ENCODE assay signal across 9 cellular contexts in genomic region chr14:61585598-61586538, GRCh38.
DNase-seq lines count a peak whose midpoint lies in the region; ATAC-seq and TF ChIP-seq lines count a peak whose summit lies in the region.
"Had no signal": no experiment of that assay in that cellular context is flagged by ENCODE, and none has a peak within 500 bp of the region (broad histone marks: within the 10 kb centered on the region; RNA-seq: fewer than 3 reads in every experiment).

No MANE protein-coding gene starts in this region.

- no peaks in the 10 kb centered on the region for H3K27me3 ChIP-seq in adrenal gland
- H3K27me3 ChIP-seq in CD4-positive, alpha-beta T cell (ENCODE audit: control insufficient read depth, insufficient read depth, low read length), result no peaks in the 10 kb centered on the region

- ATAC-seq in sciatic nerve (peak; percentile 70), HG03108 (IDR thresholded peaks at IDR 0.05; ENCODE audit: unreplicated experiment) (no peak)
- ATAC-seq in CD4-positive, alpha-beta T cell (ENCODE audit: poor library complexity), result no peak
- ATAC-seq: Panc1 had no signal

- no peak overlapping the region for H3K4me3 ChIP-seq in adrenal gland

- CTCF ChIA-PET in CD4-positive, alpha-beta T cell (lab: Charles Lee), result no interaction called here

- H3K36me3 Mint-ChIP-seq in CD4-positive, alpha-beta T cell (ENCODE audit: low read depth), result no peaks in the 10 kb centered on the region

- no peaks in the 10 kb centered on the region for H3K36me3 ChIP-seq in adrenal gland (replicated peaks in 1 of 2)

- WGBS in adrenal gland, 4 donors, result 27 to 36% (median 31%) methylated on average over 5 of the region's 5 CpGs

- no peak overlapping the region for H3K4me3 Mint-ChIP-seq in CD4-positive, alpha-beta T cell

- no peak overlapping the region for H3K27ac Mint-ChIP-seq in CD4-positive, alpha-beta T cell

- intact Hi-C loops in adrenal gland (cut with DNase I) (no loop called here), cardiac septum (cut with DNase I) (loop anchor here (5.0 kb wide), 1 partner anchor 109 kb away; no protein-coding TSS in a partner anchor), sciatic nerve (cut with DNase I) (no loop called here)
- intact Hi-C loops in CD4-positive, alpha-beta T cell (cut with DNase I, micrococcal nuclease), result no loop called here

- H3K27ac ChIP-seq in adrenal gland, result peak overlapping the region; percentile 34 to 94 (median 86)
- H3K27ac ChIP-seq in CD4-positive, alpha-beta T cell (ENCODE audit: low read depth, low read length), result no peak overlapping the region

- peaks cover 30 to 54% of the 10 kb centered on the region in 2 donors for H3K4me1 ChIP-seq in adrenal gland (replicated peaks in 1 of 2)

- peak in 1 of 2 donors; percentile 37 for TF ChIP-seq POLR2A in adrenal gland (IDR thresholded peaks at IDR 0.05)

- H3K27me3 Mint-ChIP-seq in CD4-positive, alpha-beta T cell, result no peaks in the 10 kb centered on the region

- peaks cover 2% of the 10 kb centered on the region for H3K4me1 Mint-ChIP-seq in CD4-positive, alpha-beta T cell (ENCODE audit: low read depth)

- DNase-seq in GM04504 (ENCODE audit: low read depth) (peak; percentile 27), adrenal gland (peak; percentile 92 to 98 (median 95)), cardiac septum (ENCODE audit: low spot score) (peak; percentile 84), sciatic nerve (ENCODE audit: low spot score) (peak; percentile 79), SKM-1 treated with dmso at 0.1 percent for 144 hours (lab: John Stamatoyannopoulos, UW; ENCODE audit: unreplicated experiment) (no peak), COLO829 (ENCODE audit: low spot score) (no peak)
- DNase-seq in CD4-positive, alpha-beta T cell, result no peak

- no peaks in the 10 kb centered on the region for H3K9me3 Mint-ChIP-seq in CD4-positive, alpha-beta T cell

- POLR2A ChIA-PET in CD4-positive, alpha-beta T cell (lab: Charles Lee), result interaction anchor here (1.0 kb wide), 1 partner anchor 135 kb away, joined by 3 read pairs; no protein-coding TSS in a partner anchor

- TF ChIP-seq CTCF in adrenal gland (IDR thresholded peaks at IDR 0.05), result no peak
- no peak for TF ChIP-seq CTCF in CD4-positive, alpha-beta T cell (IDR thresholded peaks at IDR 0.05)

- H3K9me3 ChIP-seq in adrenal gland (replicated peaks in 1 of 3), result no peaks in the 10 kb centered on the region
- H3K9me3 ChIP-seq in CD4-positive, alpha-beta T cell (ENCODE audit: control insufficient read depth, low read length), result no peaks in the 10 kb centered on the region

Comparison
In these comparisons a context has a peak if more than half of its experiments do, and no peak if none do; other contexts are left out.
1. DNase-seq: peak in GM04504 (single experiment), adrenal gland (7 of 7), cardiac septum (single experiment) and sciatic nerve (single experiment); none in SKM-1 treated with dmso at 0.1 percent for 144 hours (single experiment), COLO829 (single experiment) and CD4-positive, alpha-beta T cell (0 of 10).